Comparison of ENCODE assay signal across 2 cellular contexts in the genomic region with DNA sequence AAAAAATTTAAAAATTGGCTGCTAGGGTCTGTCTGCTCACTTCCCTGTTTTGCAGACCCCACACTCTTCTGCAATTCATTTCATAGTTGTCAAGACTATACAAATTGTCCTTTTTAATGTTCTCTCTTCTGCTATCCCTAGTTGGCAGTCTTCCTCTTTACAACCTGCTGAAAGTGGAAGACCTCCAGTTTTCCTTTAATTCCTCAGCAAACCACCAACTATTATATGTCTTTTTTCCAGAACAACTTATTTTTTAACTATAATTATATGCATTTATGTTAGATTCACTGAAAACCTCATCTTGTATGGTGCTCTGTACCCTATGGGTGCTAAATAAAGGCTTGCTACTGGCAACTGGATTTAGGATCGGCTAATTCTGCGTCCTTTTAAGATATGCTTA.
TF ChIP-seq lines count a peak whose summit lies in the region.

No MANE protein-coding gene starts in this region.

TF ChIP-seq in IMR-90, 13 proteins besides CTCF, POLR2A, EP300 and RAD21:
- TF ChIP-seq FOS (IDR thresholded peaks at IDR 0.05; ENCODE audit: low read depth, low read length) (no peak), BHLHE40 (IDR thresholded peaks at IDR 0.05; ENCODE audit: low read depth, low read length) (no peak), MAFK (IDR thresholded peaks at IDR 0.05; ENCODE audit: low read depth, low read length) (no peak), CHD1 (IDR thresholded peaks at IDR 0.05; ENCODE audit: low read depth, low read length) (no peak), MAZ (IDR thresholded peaks at IDR 0.05; ENCODE audit: borderline replicate concordance, low read depth, low read length) (no peak), MXI1 (IDR thresholded peaks at IDR 0.05; ENCODE audit: borderline replicate concordance, low read depth, low read length) (no peak), SMC3 (IDR thresholded peaks at IDR 0.05; ENCODE audit: low read depth, low read length) (no peak), RCOR1 (IDR thresholded peaks at IDR 0.05; ENCODE audit: insufficient replicate concordance, low read length) (no peak)

TF ChIP-seq in K562, 482 proteins besides CTCF, POLR2A, EP300 and RAD21:
- TF ChIP-seq, protein P1, sequence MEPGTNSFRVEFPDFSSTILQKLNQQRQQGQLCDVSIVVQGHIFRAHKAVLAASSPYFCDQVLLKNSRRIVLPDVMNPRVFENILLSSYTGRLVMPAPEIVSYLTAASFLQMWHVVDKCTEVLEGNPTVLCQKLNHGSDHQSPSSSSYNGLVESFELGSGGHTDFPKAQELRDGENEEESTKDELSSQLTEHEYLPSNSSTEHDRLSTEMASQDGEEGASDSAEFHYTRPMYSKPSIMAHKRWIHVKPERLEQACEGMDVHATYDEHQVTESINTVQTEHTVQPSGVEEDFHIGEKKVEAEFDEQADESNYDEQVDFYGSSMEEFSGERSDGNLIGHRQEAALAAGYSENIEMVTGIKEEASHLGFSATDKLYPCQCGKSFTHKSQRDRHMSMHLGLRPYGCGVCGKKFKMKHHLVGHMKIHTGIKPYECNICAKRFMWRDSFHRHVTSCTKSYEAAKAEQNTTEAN (CRISPR knock-in tag; IDR thresholded peaks at IDR 0.05) = no peak
- TF ChIP-seq ZNF584 (CRISPR knock-in tag; IDR thresholded peaks at IDR 0.05; ENCODE audit: low read depth) = no peak
